1 cellular context compared by ENCODE assay signal in genomic region chr1:12179111-12179519, GRCh38.
TF ChIP-seq lines count a peak whose summit lies in the region.

No MANE protein-coding gene starts in this region.

TF ChIP-seq in GM12878, 131 proteins besides CTCF, POLR2A, EP300 and RAD21 (continued from another document and continues in another):
- TF ChIP-seq MLLT1 (IDR thresholded peaks at IDR 0.05) (no peak), CHD1 (IDR thresholded peaks at IDR 0.05; ENCODE audit: low read depth, low read length) (no peak), SMAD1 (IDR thresholded peaks at IDR 0.05; ENCODE audit: low read depth, partially characterized antibody) (no peak), RAD51 (IDR thresholded peaks at IDR 0.05) (no peak), USF1 (IDR thresholded peaks at IDR 0.05; ENCODE audit: borderline replicate concordance, extremely low read length, insufficient read depth, low read depth, low read length) (no peak), ZNF24 (IDR thresholded peaks at IDR 0.05) (no peak), GATAD2B (conservative IDR thresholded peaks at IDR 0.05; ENCODE audit: low read depth) (peak; percentile 57; the same call in 1 of the 2 replicates), ATF7 (IDR thresholded peaks at IDR 0.05; ENCODE audit: low read depth) (no peak), NFXL1 (IDR thresholded peaks at IDR 0.05; ENCODE audit: borderline replicate concordance) (no peak), PBX3 (IDR thresholded peaks at IDR 0.05; ENCODE audit: insufficient replicate concordance, low read depth, low read length) (no peak), STAT3 (IDR thresholded peaks at IDR 0.05; ENCODE audit: low read depth, low read length) (no peak), NFIC (IDR thresholded peaks at IDR 0.05; ENCODE audit: low read depth, low read length) (no peak), TBL1XR1 (IDR thresholded peaks at IDR 0.05; ENCODE audit: low read depth, low read length) (no peak), USF2 (IDR thresholded peaks at IDR 0.05; ENCODE audit: borderline replicate concordance, low read depth, low read length) (no peak), BRCA1 (IDR thresholded peaks at IDR 0.05; ENCODE audit: low read depth, low read length) (no peak), CBFB (IDR thresholded peaks at IDR 0.05; ENCODE audit: low read depth) (no peak), WRNIP1 (IDR thresholded peaks at IDR 0.05; ENCODE audit: borderline replicate concordance, low read depth, low read length) (no peak), RUNX3 (IDR thresholded peaks at IDR 0.05; ENCODE audit: low read length) (peak; percentile 68), POU2F2 (IDR thresholded peaks at IDR 0.05; ENCODE audit: borderline replicate concordance, low read depth, low read length) (peak; percentile 83; the same call in 1 of the 3 replicates), CEBPZ (IDR thresholded peaks at IDR 0.05; ENCODE audit: low read depth, low read length) (no peak), RFX5 (IDR thresholded peaks at IDR 0.05; ENCODE audit: low read depth, low read length) (no peak), ELK1 (IDR thresholded peaks at IDR 0.05; ENCODE audit: low read depth, low read length) (no peak), JUNB (IDR thresholded peaks at IDR 0.05) (no peak), SUZ12 (IDR thresholded peaks at IDR 0.05; ENCODE audit: unreplicated experiment) (no peak), IKZF1 (conservative IDR thresholded peaks at IDR 0.05) (no peak; the same call in 1 of the 2 replicates), TCF12 (IDR thresholded peaks at IDR 0.05; ENCODE audit: low read depth, low read length) (no peak), ZBED1 (IDR thresholded peaks at IDR 0.05; ENCODE audit: borderline replicate concordance) (no peak), BHLHE40 (IDR thresholded peaks at IDR 0.05; ENCODE audit: borderline replicate concordance in 1 of 2, low read depth in 2 of 2, low read length in 1 of 2) (no peak), FOXM1 (IDR thresholded peaks at IDR 0.05; ENCODE audit: low read depth, low read length) (no peak), NR2F1 (conservative IDR thresholded peaks at IDR 0.05) (no peak), SUPT20H (IDR thresholded peaks at IDR 0.05; ENCODE audit: borderline replicate concordance, control insufficient read depth, low read depth, low read length) (no peak), MTA2 (IDR thresholded peaks at IDR 0.05; ENCODE audit: low read depth) (no peak), CREB1 (IDR thresholded peaks at IDR 0.05; ENCODE audit: low read depth) (peak; percentile 50; the same call in 1 of the 2 replicates), ZNF592 (IDR thresholded peaks at IDR 0.05) (no peak), BCL11A (IDR thresholded peaks at IDR 0.05; ENCODE audit: low read depth, low read length) (no peak), MYB (IDR thresholded peaks at IDR 0.05; ENCODE audit: borderline replicate concordance, low read depth, low read length) (no peak), ESRRA (IDR thresholded peaks at IDR 0.05; ENCODE audit: low read length) (no peak), SIX5 (IDR thresholded peaks at IDR 0.05; ENCODE audit: low read depth, low read length, severe bottlenecking) (no peak), TCF3 (IDR thresholded peaks at IDR 0.05; ENCODE audit: borderline replicate concordance, insufficient read depth, low read depth, low read length) (0 out of 2 replicates have a peak, but pooled peaks have one; percentile 17), CBX5 (IDR thresholded peaks at IDR 0.05; ENCODE audit: low read depth) (no peak), YBX1 (IDR thresholded peaks at IDR 0.05) (no peak), MEF2A (IDR thresholded peaks at IDR 0.05; ENCODE audit: insufficient read depth, low read depth, low read length) (no peak), ATF2 (IDR thresholded peaks at IDR 0.05; ENCODE audit: low read length) (no peak), SMARCA5 (IDR thresholded peaks at IDR 0.05) (no peak), KDM1A (IDR thresholded peaks at IDR 0.05; ENCODE audit: borderline replicate concordance) (no peak), EED (IDR thresholded peaks at IDR 0.05; ENCODE audit: low read depth) (0 out of 2 replicates have a peak, but pooled peaks have one; percentile 45), SKIL (IDR thresholded peaks at IDR 0.05; ENCODE audit: low read depth, poor library complexity, severe bottlenecking) (no peak), ZNF217 (IDR thresholded peaks at IDR 0.05) (no peak), IRF5 (IDR thresholded peaks at IDR 0.05; ENCODE audit: borderline replicate concordance) (no peak), CHD2 (IDR thresholded peaks at IDR 0.05; ENCODE audit: borderline replicate concordance, low read depth, low read length) (no peak), RELA (IDR thresholded peaks at IDR 0.05; ENCODE audit: borderline replicate concordance, partially characterized antibody) (no peak)
